8 cellular contexts compared by ENCODE assay signal in genomic region chr1:85258536-85259117, GRCh38. TPM values are rescaled to one million over a fixed set of nuclear protein-coding genes. Genes with fewer than 3 reads are reported as not detected.
DNase-seq lines count a peak whose midpoint lies in the region; ATAC-seq and TF ChIP-seq lines count a peak whose summit lies in the region.

No MANE protein-coding gene starts in this region.

- H3K9me3 Mint-ChIP-seq in activated CD4-positive, alpha-beta T cell treated with anti-CD3 and anti-CD28 coated beads for 36 hours (ENCODE audit: low read depth), result peaks cover 4% of the 10 kb centered on the region

- TF ChIP-seq POLR2A in thyroid gland (IDR thresholded peaks at IDR 0.05), result no peak

- POLR2A ChIA-PET in activated CD4-positive, alpha-beta T cell treated with anti-CD3 and anti-CD28 coated beads for 36 hours (lab: Charles Lee), result interaction anchor here (0.8 to 2.0 kb wide), 4 partner anchors 15 to 314 kb away, joined by 3 to 8 read pairs (median 4); partner anchors contain the start of gene BCL10

- peaks cover 32% of the 10 kb centered on the region for H3K36me3 Mint-ChIP-seq in activated CD4-positive, alpha-beta T cell treated with anti-CD3 and anti-CD28 coated beads for 36 hours (ENCODE audit: low read depth)

- peak overlapping the region; percentile 99 for H3K9ac ChIP-seq in adipocyte (ENCODE audit: low read length)

- no peak for DNase-seq in activated CD4-positive, alpha-beta T cell treated with anti-CD3 and anti-CD28 coated beads for 36 hours
- DNase-seq in activated CD4-positive, alpha-beta T cell treated with anti-CD3 and anti-CD28 coated beads for 4 hours, result no peak
- DNase-seq in adipocyte (ENCODE audit: low read depth) (peak; percentile 55), left colon (no peak), thyroid gland (no peak), NCI-H2029 (lab: John Stamatoyannopoulos, UW) (no peak), NCI-H1694 (lab: John Stamatoyannopoulos, UW) (no peak), NCI-H446 (lab: John Stamatoyannopoulos, UW) (no peak)

- H3K36me3 ChIP-seq in adipocyte (ENCODE audit: control insufficient read depth, insufficient read depth, low read length, severe bottlenecking) (peaks cover 27% of the 10 kb centered on the region), thyroid gland (peaks cover 3 to 7% of the 10 kb centered on the region in 2 donors)

- H3K9me3 ChIP-seq in adipocyte (ENCODE audit: control insufficient read depth, low read length), result no peaks in the 10 kb centered on the region
- H3K9me3 ChIP-seq in thyroid gland, result no peaks in the 10 kb centered on the region

- peak overlapping the region; percentile 94 for H3K27ac Mint-ChIP-seq in activated CD4-positive, alpha-beta T cell treated with anti-CD3 and anti-CD28 coated beads for 36 hours

- intact Hi-C loops in activated CD4-positive, alpha-beta T cell treated with anti-CD3 and anti-CD28 coated beads for 36 hours (cut with DNase I, micrococcal nuclease), result loop anchor here (1.0 to 5.0 kb wide), 11 partner anchors 18 to 752 kb away; partner anchors contain the start of genes BCL10 (in 2 of the 2), SYDE2 (in 2 of the 2), CTBS (in 1 of the 2) and GNG5 (in 1 of the 2)
- intact Hi-C loops in left colon (cut with DNase I, micrococcal nuclease), result loop anchor here (5.0 to 10.0 kb wide), 2 partner anchors 314 to 321 kb away; no protein-coding TSS in a partner anchor
- intact Hi-C loops in thyroid gland (cut with DNase I), result loop anchor here (5.0 kb wide), 3 partner anchors 56 to 311 kb away; partner anchors contain the start of gene SYDE2

- WGBS in thyroid gland, 2 donors, result 9 to 14% methylated on average over 10 to 13 of the region's 19 CpGs

- H3K27ac ChIP-seq in thyroid gland, result peak overlapping the region in 1 of 3 donors; percentile 55

- CTCF ChIA-PET in activated CD4-positive, alpha-beta T cell treated with anti-CD3 and anti-CD28 coated beads for 36 hours (lab: Charles Lee), result interaction anchor here (0.5 to 4.5 kb wide), 29 partner anchors 9 to 1559 kb away, joined by 3 to 36 read pairs (median 4); partner anchors contain the start of genes BCL10, CTBS and SH3GLB1

- no peak for TF ChIP-seq CTCF in thyroid gland (IDR thresholded peaks at IDR 0.05)

- H3K4me3 Mint-ChIP-seq in activated CD4-positive, alpha-beta T cell treated with anti-CD3 and anti-CD28 coated beads for 36 hours, result peak overlapping the region; percentile 95

- H3K4me1 ChIP-seq in adipocyte (ENCODE audit: control insufficient read depth, insufficient read depth, low read length), result peaks cover 34% of the 10 kb centered on the region
- peaks cover 0 to 11% of the 10 kb centered on the region in 2 donors for H3K4me1 ChIP-seq in thyroid gland

- ATAC-seq in activated CD4-positive, alpha-beta T cell treated with anti-CD3 and anti-CD28 coated beads for 36 hours, result no peak
- peak; percentile 24 for ATAC-seq in left colon

- no peaks in the 10 kb centered on the region for H3K27me3 Mint-ChIP-seq in activated CD4-positive, alpha-beta T cell treated with anti-CD3 and anti-CD28 coated beads for 36 hours

- H3K4me1 Mint-ChIP-seq in activated CD4-positive, alpha-beta T cell treated with anti-CD3 and anti-CD28 coated beads for 36 hours, result peaks cover 38% of the 10 kb centered on the region

- H3K4me3 ChIP-seq in adipocyte (ENCODE audit: low read length) (peak overlapping the region; percentile 97), thyroid gland (replicated peaks in 1 of 3) (peak overlapping the region; percentile 0 to 87 (median 69))

- H3K27me3 ChIP-seq in adipocyte (replicated peaks; ENCODE audit: control insufficient read depth, insufficient read depth, low read length), result no peaks in the 10 kb centered on the region
- no peaks in the 10 kb centered on the region for H3K27me3 ChIP-seq in thyroid gland

RNA-seq across cellular contexts. Expression of gene C1orf52, which starts 0.8 kb away (rescaled TPM):
- total RNA-seq in activated CD4-positive, alpha-beta T cell treated with anti-CD3 and anti-CD28 coated beads for 36 hours, result 10 to 100 TPM; 23.5 to 24.6 TPM
- total RNA-seq in left colon (10 to 100 TPM; 17.4 to 20.3 TPM), thyroid gland (10 to 100 TPM in 3 of 4 donors, 1 to 10 TPM in 1; 9.0 to 28.7 (median 17.5) TPM)

RNA-seq across cellular contexts. Expression of gene BCL10, which starts 17.8 kb away (rescaled TPM):
- total RNA-seq in activated CD4-positive, alpha-beta T cell treated with anti-CD3 and anti-CD28 coated beads for 36 hours, result 10 to 100 TPM; 28.3 to 28.8 TPM
- total RNA-seq in left colon (100 to 1,000 TPM; 108 to 115 TPM), thyroid gland (10 to 100 TPM; 13.6 to 28.5 (median 15.1) TPM)

RNA-seq across cellular contexts. Expression of gene SYDE2, which starts 57.8 kb away (rescaled TPM):
- 1 to 10 TPM; 2.9 to 3.3 TPM for total RNA-seq in activated CD4-positive, alpha-beta T cell treated with anti-CD3 and anti-CD28 coated beads for 36 hours
- 10 to 100 TPM in 1 of 2 donors, 1 to 10 TPM in 1; 7.2 to 10.9 TPM for total RNA-seq in left colon
- 10 to 100 TPM; 15.2 to 30.8 (median 20.5) TPM for total RNA-seq in thyroid gland
